29 cellular contexts compared by ENCODE assay signal in the genomic region with DNA sequence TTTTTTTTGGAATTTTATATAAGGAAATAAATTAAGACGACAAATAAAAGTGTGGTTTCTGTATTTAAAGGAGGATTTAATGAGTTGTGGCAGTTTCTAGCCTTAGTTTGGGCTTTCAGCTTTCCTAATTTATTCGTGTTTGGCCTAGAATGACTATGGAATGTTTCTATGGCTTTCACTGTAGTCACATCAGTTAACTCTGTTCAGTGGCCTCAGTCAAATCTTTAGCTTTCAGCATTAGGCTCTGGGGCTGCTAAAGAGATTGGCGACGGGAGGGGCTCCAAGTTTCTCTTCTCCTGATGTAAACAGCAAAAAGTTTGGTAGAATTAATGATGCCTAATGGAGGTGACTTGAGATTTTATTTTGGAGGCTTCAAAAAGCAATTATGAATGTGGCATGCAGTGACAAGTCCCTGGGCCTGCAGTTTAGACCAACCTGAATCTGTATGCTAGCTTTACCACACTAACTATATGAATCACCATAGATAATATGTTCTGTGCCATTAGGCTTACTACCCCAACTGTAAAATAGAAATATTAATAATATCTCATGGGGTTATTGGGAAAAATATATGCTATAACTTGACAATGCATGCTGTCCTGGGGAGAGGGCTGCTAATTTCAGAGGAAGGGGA. TPM values are rescaled to one million over a fixed set of nuclear protein-coding genes. Genes with fewer than 3 reads are reported as not detected.
A peak's percentile ranks its signal among the peaks of the same experiment; 100 is the strongest.
DNase-seq lines count a peak whose midpoint lies in the region; ATAC-seq and TF ChIP-seq lines count a peak whose summit lies in the region.
"Had no signal": no experiment of that assay in that cellular context is flagged by ENCODE, and none has a peak within 500 bp of the region (broad histone marks: within the 10 kb centered on the region; RNA-seq: fewer than 3 reads in every experiment).

No MANE protein-coding gene starts in this region.

- H3K79me2 ChIP-seq in GM23338 (replicated peaks; ENCODE audit: insufficient read depth) (no peaks in the 10 kb centered on the region), hepatocyte (no peaks in the 10 kb centered on the region)

- H3K4me3 Mint-ChIP-seq in GM23338, result no peak overlapping the region
- H3K4me3 Mint-ChIP-seq: activated B cell treated with CpG ODN at 0.5 μM for 24 hours; activated CD4-positive, alpha-beta memory T cell treated with anti-CD3 and anti-CD28 coated beads, Interleukin-2, amount 10 ng/mL, durations not matched to agents 7 days and 5 days; activated naive CD8-positive, alpha-beta T cell; CD8-positive, alpha-beta T cell; central memory CD8-positive, alpha-beta T cell; naive thymus-derived CD8-positive, alpha-beta T cell; stimulated activated memory B cell treated with anti-CD40 and anti-IgM and Interleukin-4, amounts not matched to agents 10 μg/mL and 1 μg/mL and 100 μg/mL, for 72 hours had no signal

- H3K27me3 ChIP-seq in GM23338 (ENCODE audit: insufficient read depth), result no peaks in the 10 kb centered on the region
- H3K27me3 ChIP-seq in hepatocyte, result no peaks in the 10 kb centered on the region
- H3K27me3 ChIP-seq: ascending aorta, left lung, ovary, spleen, testis had no signal

- H3K4me1 ChIP-seq in GM23338 (ENCODE audit: insufficient read depth) (peaks cover 19% of the 10 kb centered on the region), hepatocyte (ENCODE audit: insufficient read depth) (peaks cover 13% of the 10 kb centered on the region), urinary bladder (ENCODE audit: insufficient read depth) (no peaks in the 10 kb centered on the region)
- H3K4me1 ChIP-seq: ascending aorta, spleen, testis had no signal

- no peak for TF ChIP-seq CTCF in GM23338 (conservative IDR thresholded peaks at IDR 0.05; ENCODE audit: low read depth in 2 of 2)
- no peak for TF ChIP-seq CTCF in hepatocyte (IDR thresholded peaks at IDR 0.05; ENCODE audit: poor library complexity)

- no peaks in the 10 kb centered on the region for H3K36me3 Mint-ChIP-seq in GM23338 (ENCODE audit: low read depth)
- H3K36me3 Mint-ChIP-seq: activated naive CD8-positive, alpha-beta T cell; CD8-positive, alpha-beta T cell; naive thymus-derived CD8-positive, alpha-beta T cell; stimulated activated memory B cell treated with anti-CD40 and anti-IgM and Interleukin-4, amounts not matched to agents 10 μg/mL and 1 μg/mL and 100 μg/mL, for 72 hours had no signal

- TF ChIP-seq POLR2A in GM18505 (IDR thresholded peaks at IDR 0.05; ENCODE audit: borderline replicate concordance, extremely low read depth, insufficient read depth, insufficient read length), result no peak

- H3K36me3 ChIP-seq in GM23338 (ENCODE audit: insufficient read depth), result no peaks in the 10 kb centered on the region
- no peaks in the 10 kb centered on the region for H3K36me3 ChIP-seq in hepatocyte (replicated peaks; ENCODE audit: insufficient read depth, low read depth)
- no peaks in the 10 kb centered on the region for H3K36me3 ChIP-seq in urinary bladder (ENCODE audit: insufficient read depth)
- H3K36me3 ChIP-seq: left lung, ovary, spleen had no signal

- peaks cover 27% of the 10 kb centered on the region for H3K4me1 Mint-ChIP-seq in GM23338
- H3K4me1 Mint-ChIP-seq: activated B cell treated with CpG ODN at 0.5 μM for 24 hours; activated CD4-positive, alpha-beta memory T cell treated with anti-CD3 and anti-CD28 coated beads, Interleukin-2, amount 10 ng/mL, durations not matched to agents 7 days and 5 days; central memory CD8-positive, alpha-beta T cell; naive thymus-derived CD8-positive, alpha-beta T cell; stimulated activated memory B cell treated with anti-CD40 and anti-IgM and Interleukin-4, amounts not matched to agents 10 μg/mL and 1 μg/mL and 100 μg/mL, for 72 hours had no signal

- ATAC-seq in GM23338, result peak; percentile 84
- ATAC-seq in SK-N-SH treated with all-trans-retinoic acid at 6 μM for 48 hours, result peak; percentile 72
- ATAC-seq in activated CD4-positive, CD25-positive, alpha-beta regulatory T cell treated with anti-CD3 and anti-CD28 coated beads, Interleukin-2, amount 50 U/mL, for 24 hours, result no peak
- no peak for ATAC-seq in GM18505 (IDR thresholded peaks at IDR 0.05; ENCODE audit: unreplicated experiment)
- no peak for ATAC-seq in GM19023 (IDR thresholded peaks at IDR 0.05; ENCODE audit: unreplicated experiment)
- ATAC-seq: CD8-positive, alpha-beta T cell; naive thymus-derived CD8-positive, alpha-beta T cell; stimulated activated memory B cell treated with anti-CD40 and anti-IgM and Interleukin-4, amounts not matched to agents 10 μg/mL and 1 μg/mL and 100 μg/mL, for 72 hours had no signal

- DNase-seq in GM23338 (ENCODE audit: low spot score) (peak; percentile 45), hepatocyte (ENCODE audit: low spot score) (no peak)
- DNase-seq: activated B cell treated with CpG ODN at 0.5 μM for 24 hours; activated CD4-positive, alpha-beta memory T cell treated with anti-CD3 and anti-CD28 coated beads, Interleukin-2, amount 10 ng/mL, durations not matched to agents 7 days and 5 days; CD8-positive, alpha-beta T cell; DMS153; GOT3; left lung; midbrain; MV-4-11; naive thymus-derived CD8-positive, alpha-beta T cell; NCI-H2171 treated with DMSO at 0.1 percent for 48 hours; NCI-H526 treated with DMSO at 0.1 percent for 48 hours; ovary; RPMI8226; spleen; stimulated activated CD4-positive, alpha-beta T cell treated with anti-CD3 and anti-CD28 coated beads, Interleukin-4, amount 100 ng/mL, for 1 hour; testis had no signal

- H3K9me2 ChIP-seq in GM23338 (ENCODE audit: insufficient read depth) (no peaks in the 10 kb centered on the region), hepatocyte (replicated peaks; ENCODE audit: insufficient read depth) (no peaks in the 10 kb centered on the region)

- H3K27me3 Mint-ChIP-seq in GM23338 (ENCODE audit: insufficient read depth, low read depth, poor library complexity), result no peaks in the 10 kb centered on the region
- H3K27me3 Mint-ChIP-seq: activated B cell treated with CpG ODN at 0.5 μM for 24 hours; naive thymus-derived CD8-positive, alpha-beta T cell; stimulated activated memory B cell treated with anti-CD40 and anti-IgM and Interleukin-4, amounts not matched to agents 10 μg/mL and 1 μg/mL and 100 μg/mL, for 72 hours had no signal

- H3K27ac ChIP-seq in GM23338 (ENCODE audit: low read depth) (peak overlapping the region; percentile 20), hepatocyte (peak overlapping the region; percentile 61), urinary bladder (ENCODE audit: low read depth) (peak overlapping the region; percentile 23)
- H3K27ac ChIP-seq: ascending aorta, ovary, spleen, testis had no signal

- no peaks in the 10 kb centered on the region for H3K9me3 ChIP-seq in hepatocyte (ENCODE audit: low read depth)
- H3K9me3 ChIP-seq: ascending aorta, left lung, ovary, spleen, testis had no signal

- no peak overlapping the region for H3K4me3 ChIP-seq in GM23338
- no peak overlapping the region for H3K4me3 ChIP-seq in hepatocyte
- H3K4me3 ChIP-seq in urinary bladder (ENCODE audit: low read depth, low read length), result no peak overlapping the region
- H3K4me3 ChIP-seq: ascending aorta, left lung, ovary, spleen, testis had no signal

- 62% methylated on average over 4 of the region's 4 CpGs for WGBS in hepatocyte (ENCODE audit: low lambda C conversion rate, missing lambda C conversion rate)
- 83% methylated on average over 4 of the region's 4 CpGs for WGBS in urinary bladder

- H4K20me1 ChIP-seq in GM23338 (replicated peaks; ENCODE audit: insufficient read depth) (no peaks in the 10 kb centered on the region), hepatocyte (ENCODE audit: insufficient read depth, poor library complexity, severe bottlenecking) (no peaks in the 10 kb centered on the region)

- no peaks in the 10 kb centered on the region for H3K9me3 Mint-ChIP-seq in GM23338
- H3K9me3 Mint-ChIP-seq: activated B cell treated with CpG ODN at 0.5 μM for 24 hours; activated CD4-positive, alpha-beta memory T cell treated with anti-CD3 and anti-CD28 coated beads, Interleukin-2, amount 10 ng/mL, durations not matched to agents 7 days and 5 days; CD8-positive, alpha-beta T cell; central memory CD8-positive, alpha-beta T cell; naive thymus-derived CD8-positive, alpha-beta T cell; stimulated activated memory B cell treated with anti-CD40 and anti-IgM and Interleukin-4, amounts not matched to agents 10 μg/mL and 1 μg/mL and 100 μg/mL, for 72 hours had no signal

- H3K4me2 ChIP-seq in GM23338 (peak overlapping the region; percentile 25), hepatocyte (no peak overlapping the region)

- H3F3A ChIP-seq in GM23338 (replicated peaks; ENCODE audit: low read depth), result no peaks in the 10 kb centered on the region

- peak overlapping the region; percentile 96 for H3K27ac Mint-ChIP-seq in GM23338
- H3K27ac Mint-ChIP-seq: activated B cell treated with CpG ODN at 0.5 μM for 24 hours; activated CD4-positive, alpha-beta memory T cell treated with anti-CD3 and anti-CD28 coated beads, Interleukin-2, amount 10 ng/mL, durations not matched to agents 7 days and 5 days; activated naive CD8-positive, alpha-beta T cell; CD8-positive, alpha-beta T cell; naive thymus-derived CD8-positive, alpha-beta T cell; stimulated activated memory B cell treated with anti-CD40 and anti-IgM and Interleukin-4, amounts not matched to agents 10 μg/mL and 1 μg/mL and 100 μg/mL, for 72 hours had no signal

- H2AFZ ChIP-seq in GM23338, result no peak overlapping the region
- no peak overlapping the region for H2AFZ ChIP-seq in hepatocyte

TF ChIP-seq in GM23338, 12 proteins besides CTCF, POLR2A, EP300 and RAD21 (continues in another document):
- TF ChIP-seq ETS1 (IDR thresholded peaks at IDR 0.05), result no peak

TF ChIP-seq in SK-N-SH treated with all-trans-retinoic acid at 6 μM for 48 hours, 23 proteins besides CTCF, POLR2A, EP300 and RAD21:
- TF ChIP-seq TOX (CRISPR knock-in tag; IDR thresholded peaks at IDR 0.05; ENCODE audit: borderline replicate concordance) (0 out of 2 replicates have a peak, but pooled peaks have one; percentile 15), ZFP30 (CRISPR knock-in tag; IDR thresholded peaks at IDR 0.05) (no peak), SNAI2 (CRISPR knock-in tag; IDR thresholded peaks at IDR 0.05) (no peak)

RNA-seq across cellular contexts. Expression of gene ADGRG7, which starts 47.1 kb away (rescaled TPM):
- total RNA-seq in GM23338 (2014; rRNA removed; shearing (Covaris generic)), result not detected in 2 replicates
- polyA plus RNA-seq in GM23338 (2016; fragmentation: Nextera tagmentation; extraction: Ambion mirVana), result not detected in 2 replicates
- total RNA-seq in hepatocyte, result 33.3 and 34.1 TPM in 2 replicates
- polyA plus RNA-seq in hepatocyte, result 2.5 and 4.9 TPM in 2 replicates
- total RNA-seq in urinary bladder, result 0.11 TPM
- not detected for polyA plus RNA-seq in urinary bladder
- total RNA-seq: activated B cell treated with CpG ODN at 0.5 μM for 24 hours; activated CD4-positive, alpha-beta memory T cell treated with anti-CD3 and anti-CD28 coated beads, Interleukin-2, amount 10 ng/mL, durations not matched to agents 7 days and 5 days; ascending aorta; dermis microvascular lymphatic vessel endothelial cell; HT1080; left lung; naive thymus-derived CD8-positive, alpha-beta T cell; ovary; spleen had no signal
- polyA plus RNA-seq: naive thymus-derived CD8-positive, alpha-beta T cell; ovary; spleen had no signal

Comparison
In these comparisons a context has a peak if more than half of its experiments do, and no peak if none do; other contexts are left out.
1. ATAC-seq: peak in GM23338 (single experiment) and SK-N-SH treated with all-trans-retinoic acid at 6 μM for 48 hours (single experiment); none in activated CD4-positive, CD25-positive, alpha-beta regulatory T cell treated with anti-CD3 and anti-CD28 coated beads, Interleukin-2, amount 50 U/mL, for 24 hours (0 of 2), GM18505 (single experiment) and GM19023 (single experiment).
2. RNA of gene ADGRG7, which starts 47.1 kb away (total RNA-seq): 33.3 to 34.1 TPM in hepatocyte; 0.11 TPM in urinary bladder (single experiment) and not detected in GM23338; every median in the first group is over 10 times any median in the second.
3. Peak in every context shown above with its lines, with median percentiles within 50 percentile points of each other: H3K27ac ChIP-seq.